ENCODE assay signal across 11 cellular contexts in the genomic region with DNA sequence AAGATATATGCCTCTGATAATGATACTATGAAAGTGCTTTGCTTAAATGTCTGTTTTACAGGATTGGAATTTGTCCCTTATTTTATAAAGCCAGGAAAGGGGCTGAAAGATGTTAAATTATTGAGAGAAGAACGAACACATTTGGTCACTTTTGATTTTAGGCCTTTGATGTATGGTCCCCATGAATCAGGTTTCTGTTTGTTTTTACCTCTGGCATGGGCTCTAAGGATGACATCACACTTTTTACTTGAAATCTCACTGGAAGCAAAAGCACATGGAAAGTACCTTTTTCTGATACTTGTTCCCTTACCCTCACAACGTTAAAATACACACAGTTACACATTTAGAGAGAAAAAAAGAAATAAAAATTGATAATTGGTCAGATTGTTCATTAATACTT. TPM values are rescaled to one million over a fixed set of nuclear protein-coding genes. Genes with fewer than 3 reads are reported as not detected.
DNase-seq lines count a peak whose midpoint lies in the region; FAIRE-seq and TF ChIP-seq lines count a peak whose summit lies in the region.
"Had no signal": no experiment of that assay in that cellular context is flagged by ENCODE, and none has a peak within 500 bp of the region (broad histone marks: within the 10 kb centered on the region; RNA-seq: fewer than 3 reads in every experiment).

No MANE protein-coding gene starts in this region.

- no peak overlapping the region for H3K9ac ChIP-seq in endothelial cell of umbilical vein (replicated peaks; ENCODE audit: extremely low read depth, insufficient read depth, low read length)

- H3K4me3 ChIP-seq in ACC112 (ENCODE audit: low read depth, low read length) = no peak overlapping the region
- H3K4me3 ChIP-seq in GM12865 (ENCODE audit: low read depth, low read length) = peak overlapping the region; percentile 55
- no peak overlapping the region for H3K4me3 ChIP-seq in endothelial cell of umbilical vein (replicated peaks in 1 of 3; ENCODE audit: insufficient read depth in 1 of 3, low read depth in 1 of 3, low read length in 3 of 3)
- H3K4me3 ChIP-seq: mucosa of descending colon, transverse colon had no signal

- no peak for FAIRE-seq in endothelial cell of umbilical vein (lab: Jason Lieb, UNC)

- H2AFZ ChIP-seq in ACC112 (ENCODE audit: low read length, unreplicated experiment) (no peak overlapping the region), endothelial cell of umbilical vein (ENCODE audit: low read depth, low read length) (no peak overlapping the region)

- dilution Hi-C loops in endothelial cell of umbilical vein (cut with MboI; ENCODE audit: extremely low pct_ligation_motif_present, low sequenced_read_pairs) = no loop called here

- POLR2A ChIA-PET in endothelial cell of umbilical vein (lab: Charles Lee) = no interaction called here

- TF ChIP-seq CTCF in GM12865 (IDR thresholded peaks at IDR 0.05; ENCODE audit: insufficient read depth, low read depth, low read length, missing control alignments) (no peak), endothelial cell of umbilical vein (IDR thresholded peaks at IDR 0.05; ENCODE audit: extremely low read depth in 1 of 2, insufficient read depth in 1 of 2, low read depth in 1 of 2, low read length in 2 of 2) (no peak)

- H4K20me1 ChIP-seq in endothelial cell of umbilical vein (replicated peaks; ENCODE audit: control insufficient read depth, extremely low read depth, insufficient read depth, low read length) = peaks cover 3% of the 10 kb centered on the region

- peaks cover 6% of the 10 kb centered on the region; the same call in 1 of the 2 replicates for H3K36me3 ChIP-seq in ACC112 (ENCODE audit: insufficient read depth, low read length)
- H3K36me3 ChIP-seq in endothelial cell of umbilical vein (ENCODE audit: control insufficient read depth in 2 of 2, extremely low read depth in 1 of 2, insufficient read depth in 2 of 2, low read length in 2 of 2) = peaks cover 0 to 3% of the 10 kb centered on the region in 2 experiments
- H3K36me3 ChIP-seq: transverse colon had no signal

- H3K27ac ChIP-seq in ACC112 (ENCODE audit: low read depth, low read length) (peak overlapping the region; percentile 5; the same call in 1 of the 2 replicates), endothelial cell of umbilical vein (ENCODE audit: insufficient read depth, low read depth, low read length) (no peak overlapping the region)
- H3K27ac ChIP-seq: transverse colon had no signal

- H3K4me1 ChIP-seq in ACC112 (ENCODE audit: control insufficient read depth, insufficient read depth, low read length, unreplicated experiment) (peaks cover 55% of the 10 kb centered on the region), endothelial cell of umbilical vein (ENCODE audit: control insufficient read depth, extremely low read depth, insufficient read depth, low read length) (peaks cover 11% of the 10 kb centered on the region)

- H3K79me2 ChIP-seq in ACC112 (ENCODE audit: control insufficient read depth, insufficient read depth, low read length, unreplicated experiment) (peaks cover 95% of the 10 kb centered on the region), endothelial cell of umbilical vein (ENCODE audit: control insufficient read depth, insufficient read depth, low read length) (peaks cover 92% of the 10 kb centered on the region)

- no peaks in the 10 kb centered on the region for H3K9me1 ChIP-seq in endothelial cell of umbilical vein (replicated peaks; ENCODE audit: control insufficient read depth, extremely low read depth, insufficient read depth, low read length)

- CTCF ChIA-PET in endothelial cell of umbilical vein (lab: Charles Lee) = interaction anchor here (6.4 kb wide), 1 partner anchor 14 kb away, joined by 38 read pairs; no protein-coding TSS in a partner anchor

- DNase-seq in GM12865 (ENCODE audit: low read depth) = peak; percentile 54
- peak; percentile 47 to 49 for DNase-seq in SHP77 (lab: John Stamatoyannopoulos, UW)
- peak; percentile 23 for DNase-seq in endothelial cell of umbilical vein (ENCODE audit: low read depth, low spot score)
- no peak for DNase-seq in UCSD-AML1 (lab: John Stamatoyannopoulos, UW; ENCODE audit: unreplicated experiment)
- DNase-seq in islet precursor cell = no peak
- DNase-seq in NOMO-1 treated with DMSO at 0.1 percent for 48 hours (lab: John Stamatoyannopoulos, UW; ENCODE audit: unreplicated experiment) = no peak
- no peak for DNase-seq in cerebellar nuclear complex (lab: John Stamatoyannopoulos, UW)
- DNase-seq: DMS153, mucosa of descending colon, transverse colon had no signal

- H3K9me3 ChIP-seq in endothelial cell of umbilical vein (replicated peaks; ENCODE audit: control insufficient read depth, insufficient read depth, low read length) = no peaks in the 10 kb centered on the region
- H3K9me3 ChIP-seq: mucosa of descending colon, transverse colon had no signal

- TF ChIP-seq POLR2A in endothelial cell of umbilical vein (IDR thresholded peaks at IDR 0.05; ENCODE audit: low read depth, low read length) = no peak

- intact Hi-C loops in endothelial cell of umbilical vein (cut with micrococcal nuclease) = no loop called here

- no peaks in the 10 kb centered on the region for H3K27me3 ChIP-seq in ACC112 (ENCODE audit: insufficient read depth, low read length)
- H3K27me3 ChIP-seq in endothelial cell of umbilical vein (ENCODE audit: control insufficient read depth in 2 of 2, insufficient read depth in 2 of 2, low read length in 2 of 2) = no peaks in the 10 kb centered on the region
- H3K27me3 ChIP-seq: transverse colon had no signal

- H3K4me2 ChIP-seq in endothelial cell of umbilical vein (ENCODE audit: insufficient read depth, low read length) = no peak overlapping the region

- BruUV-seq in endothelial cell of umbilical vein (replicated peaks; lab: Mats Ljungman, UMichigan) = no TSS peak

TF ChIP-seq in endothelial cell of umbilical vein, 7 proteins besides CTCF, POLR2A, EP300 and RAD21:
- TF ChIP-seq JUN (IDR thresholded peaks at IDR 0.05; ENCODE audit: borderline replicate concordance, insufficient read depth, insufficient read length, low read depth) = no peak
- TF ChIP-seq FOS (IDR thresholded peaks at IDR 0.05; ENCODE audit: borderline replicate concordance, insufficient read depth, low read length) = no peak
- TF ChIP-seq, protein P1, sequence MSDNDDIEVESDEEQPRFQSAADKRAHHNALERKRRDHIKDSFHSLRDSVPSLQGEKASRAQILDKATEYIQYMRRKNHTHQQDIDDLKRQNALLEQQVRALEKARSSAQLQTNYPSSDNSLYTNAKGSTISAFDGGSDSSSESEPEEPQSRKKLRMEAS (IDR thresholded peaks at IDR 0.05; ENCODE audit: insufficient read depth, insufficient read length) = no peak
- TF ChIP-seq EZH2 (IDR thresholded peaks at IDR 0.05; ENCODE audit: borderline replicate concordance, low read depth, low read length, severe bottlenecking) = no peak
- TF ChIP-seq GATA2 (IDR thresholded peaks at IDR 0.05; ENCODE audit: insufficient read depth, insufficient read length, low read depth, low read length) = no peak
- no peak for TF ChIP-seq MYC (IDR thresholded peaks at IDR 0.05; ENCODE audit: low read depth, low read length)
- TF ChIP-seq POLR2AphosphoS5 (IDR thresholded peaks at IDR 0.05; ENCODE audit: insufficient read depth, low read depth, low read length) = no peak

RNA-seq across cellular contexts. Expression of a gene that starts 6.9 kb away (rescaled TPM):
- total RNA-seq in endothelial cell of umbilical vein = 30.2 and 34.7 TPM in 2 replicates
- 4.4 and 7.8 TPM in 2 replicates for polyA plus RNA-seq in endothelial cell of umbilical vein
- 6.9 and 9.2 TPM in 2 replicates for polyA plus RNA-seq in endothelial cell of umbilical vein (2011; cell fraction: cytosol; rRNA removed)
- 17.0 and 20.5 TPM in 2 replicates for polyA plus RNA-seq in endothelial cell of umbilical vein (2011; cell fraction: nucleus; rRNA removed)
- polyA plus RNA-seq in endothelial cell of umbilical vein (2012) = 13.9 and 14.9 TPM in 2 replicates
- polyA minus RNA-seq in endothelial cell of umbilical vein = 18.0 and 33.8 TPM in 2 replicates
- 51.8 TPM for polyA minus RNA-seq in endothelial cell of umbilical vein (2011; cell fraction: cytosol; rRNA and poly(A)+ RNA removed)
- 27.6 and 31.0 TPM in 2 replicates for polyA minus RNA-seq in endothelial cell of umbilical vein (2011; cell fraction: nucleus; rRNA and poly(A)+ RNA removed)

Comparison
In these comparisons a context has a peak if more than half of its experiments do, and no peak if none do; other contexts are left out.
1. DNase-seq: peak in GM12865 (single experiment), SHP77 (2 of 2) and endothelial cell of umbilical vein (single experiment); none in UCSD-AML1 (single experiment), islet precursor cell (single experiment), NOMO-1 treated with DMSO at 0.1 percent for 48 hours (single experiment) and cerebellar nuclear complex (0 of 2).